In the genomic region with DNA sequence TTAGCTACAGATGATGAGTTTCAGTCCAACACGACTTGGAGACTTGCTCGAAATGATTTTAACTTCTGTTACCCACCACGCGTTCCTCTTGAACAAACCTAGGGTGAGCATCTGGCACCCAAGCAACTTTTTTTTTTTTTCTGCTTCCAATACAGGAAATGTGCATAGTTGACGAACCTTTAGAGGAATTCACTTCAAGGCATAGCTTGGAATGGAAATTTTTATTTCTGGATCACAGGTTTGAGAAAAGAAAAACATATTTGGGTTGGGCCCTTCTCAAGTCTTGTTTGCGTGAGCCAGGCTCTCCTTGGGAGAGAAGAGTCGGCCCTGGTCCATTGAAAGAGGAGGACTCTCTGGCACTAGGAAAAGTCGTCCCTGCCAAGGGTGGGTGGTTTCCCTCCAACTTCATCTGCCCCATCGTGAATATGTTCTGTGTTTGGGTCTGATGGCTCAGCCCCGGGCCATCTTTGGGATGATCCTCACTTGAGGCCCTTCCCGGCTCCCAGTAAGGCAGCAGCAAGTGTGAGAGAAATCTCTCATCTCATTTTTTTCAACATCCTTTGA, we compare ENCODE assay signal across 23 cellular contexts. TPM values are rescaled to one million over a fixed set of nuclear protein-coding genes. Genes with fewer than 3 reads are reported as not detected.
DNase-seq lines count a peak whose midpoint lies in the region; ATAC-seq and TF ChIP-seq lines count a peak whose summit lies in the region.
"Had no signal": no experiment of that assay in that cellular context is flagged by ENCODE, and none has a peak within 500 bp of the region (broad histone marks: within the 10 kb centered on the region; RNA-seq: fewer than 3 reads in every experiment).

No MANE protein-coding gene starts in this region.

- H3K4me3 ChIP-seq in breast epithelium (no peak overlapping the region), fibroblast of the aortic adventitia (ENCODE audit: low read depth, low read length) (no peak overlapping the region), suprapubic skin (no peak overlapping the region)
- H3K4me3 ChIP-seq: SJCRH30 had no signal

- intact Hi-C loops in breast epithelium (cut with DNase I; ENCODE audit: low total_unique reads): no loop called here
- intact Hi-C loops in MCF 10A (cut with micrococcal nuclease): no loop called here

- BruUV-seq in MCF 10A (replicated peaks; lab: Mats Ljungman, UMichigan): no TSS peak

- H3K9me3 ChIP-seq in breast epithelium: no peaks in the 10 kb centered on the region
- H3K9me3 ChIP-seq in suprapubic skin: no peaks in the 10 kb centered on the region
- H3K9me3 ChIP-seq: SJCRH30 had no signal

- TF ChIP-seq POLR2A in breast epithelium (IDR thresholded peaks at IDR 0.05): no peak
- no peak for TF ChIP-seq POLR2A in suprapubic skin (IDR thresholded peaks at IDR 0.05)

- CTCF ChIA-PET in MCF 10A (lab: Yijun Ruan, JAX): interaction anchor here (0.6 to 1.3 kb wide), 5 partner anchors 9 to 451 kb away, joined by 3 to 6 read pairs (median 5); no protein-coding TSS in a partner anchor

- no peak overlapping the region for H3K27ac Mint-ChIP-seq in MCF 10A (ENCODE audit: low read depth, unreplicated experiment)
- H3K27ac Mint-ChIP-seq: CD8-positive, alpha-beta T cell had no signal

- H3K36me3 ChIP-seq in breast epithelium (no peaks in the 10 kb centered on the region), suprapubic skin (peaks cover 15% of the 10 kb centered on the region)
- H3K36me3 ChIP-seq: SJCRH30 had no signal

- no peak overlapping the region for H3K4me3 Mint-ChIP-seq in MCF 10A (ENCODE audit: unreplicated experiment)
- H3K4me3 Mint-ChIP-seq: CD8-positive, alpha-beta T cell had no signal

- TF ChIP-seq CTCF in breast epithelium (IDR thresholded peaks at IDR 0.05) (no peak), MCF 10A (IDR thresholded peaks at IDR 0.05; ENCODE audit: unreplicated experiment) (no peak), fibroblast of the aortic adventitia (IDR thresholded peaks at IDR 0.05; ENCODE audit: insufficient read depth, low read length) (no peak), suprapubic skin (IDR thresholded peaks at IDR 0.05) (no peak)

- H3K36me3 Mint-ChIP-seq in MCF 10A (ENCODE audit: insufficient read depth, unreplicated experiment): peaks cover 8% of the 10 kb centered on the region

- TF ChIP-seq EP300 in suprapubic skin (IDR thresholded peaks at IDR 0.05): no peak

- H3K4me1 ChIP-seq in breast epithelium: no peaks in the 10 kb centered on the region
- H3K4me1 ChIP-seq in suprapubic skin: peaks cover 2% of the 10 kb centered on the region
- H3K4me1 ChIP-seq: SJCRH30 had no signal

- H3K4me1 Mint-ChIP-seq in MCF 10A (ENCODE audit: insufficient read depth, unreplicated experiment): no peaks in the 10 kb centered on the region

- WGBS in suprapubic skin: 52% methylated on average over 11 of the region's 11 CpGs

- POLR2A ChIA-PET in MCF 10A (lab: Yijun Ruan, JAX): no interaction called here

- DNase-seq in breast epithelium (ENCODE audit: low spot score in 2 of 2) (no peak), MCF 10A (ENCODE audit: unreplicated experiment) (no peak), GM03348 (ENCODE audit: low spot score) (peak; percentile 53), fibroblast of the aortic adventitia (ENCODE audit: low read depth) (peak; percentile 51), suprapubic skin (ENCODE audit: low spot score in 2 of 2) (no peak), T-helper 2 cell (no peak), NCI-H187 (lab: John Stamatoyannopoulos, UW) (no peak)
- DNase-seq: 8988T, AML-193, C1 segment of cervical spinal cord, DMS153, GOT3, HCEC 1CT, NCI-H1092 treated with DMSO at 0.1 percent for 48 hours, NCI-H1436 treated with DMSO at 0.1 percent for 48 hours, NCI-H2029, NCI-H226, NCI-H524, NCI-H774, SJCRH30 had no signal

- ATAC-seq in HG03378 (IDR thresholded peaks at IDR 0.05; ENCODE audit: unreplicated experiment): no peak
- ATAC-seq: Panc1 had no signal

- H3K27me3 ChIP-seq in breast epithelium (no peaks in the 10 kb centered on the region), suprapubic skin (no peaks in the 10 kb centered on the region)
- H3K27me3 ChIP-seq: SJCRH30 had no signal

- H3K27ac ChIP-seq in breast epithelium (peak overlapping the region; percentile 21 to 59), suprapubic skin (peak overlapping the region; percentile 34)
- H3K27ac ChIP-seq: SJCRH30 had no signal

- no peaks in the 10 kb centered on the region for H3K9me3 Mint-ChIP-seq in MCF 10A (ENCODE audit: unreplicated experiment)
- H3K9me3 Mint-ChIP-seq: CD8-positive, alpha-beta T cell had no signal

- no peaks in the 10 kb centered on the region for H3K27me3 Mint-ChIP-seq in MCF 10A (ENCODE audit: insufficient read depth, unreplicated experiment)

RNA-seq across cellular contexts. Expression of a gene that starts 37.3 kb away (rescaled TPM):
- total RNA-seq in breast epithelium (1,000 to 10,000 TPM; 1,654 to 2,512 (median 1,741) TPM), MCF 10A (2022) (1,648 and 1,732 TPM in 2 replicates), fibroblast of the aortic adventitia (ENCODE audit: low replicate concordance) (639 and 1,869 TPM in 2 replicates), suprapubic skin (1,000 to 10,000 TPM; 1,149 to 1,835 (median 1,682) TPM)

Comparison
In these comparisons a context has a peak if more than half of its experiments do, and no peak if none do; other contexts are left out.
1. DNase-seq: peak in GM03348 (single experiment) and fibroblast of the aortic adventitia (single experiment); none in breast epithelium (0 of 2), MCF 10A (single experiment), suprapubic skin (0 of 2), T-helper 2 cell (0 of 5) and NCI-H187 (0 of 2).